31 cellular contexts compared by ENCODE assay signal in genomic region chr9:68648164-68648563, GRCh38. TPM values are rescaled to one million over a fixed set of nuclear protein-coding genes. Genes with fewer than 3 reads are reported as not detected.
"Had no signal": no experiment of that assay in that cellular context is flagged by ENCODE, and none has a peak within 500 bp of the region (broad histone marks: within the 10 kb centered on the region; RNA-seq: fewer than 3 reads in every experiment).

No MANE protein-coding gene starts in this region.

- H3K27me3 ChIP-seq: esophagus muscularis mucosa, foreskin keratinocyte, gastroesophageal sphincter, right atrium auricular region, thyroid gland, vagina had no signal

- H3K4me3 ChIP-seq: esophagus muscularis mucosa, gastroesophageal sphincter, lung, prostate gland, right atrium auricular region, thyroid gland, vagina had no signal

- H3K36me3 ChIP-seq: esophagus muscularis mucosa, gastroesophageal sphincter, prostate gland, right atrium auricular region, thyroid gland, vagina had no signal

- ATAC-seq: foreskin keratinocyte; gastroesophageal sphincter; left ventricle myocardium superior; naive thymus-derived CD4-positive, alpha-beta T cell; sciatic nerve; stimulated activated naive CD8-positive, alpha-beta T cell treated with anti-CD3 and anti-CD28 coated beads, Interleukin-15, amount 100 ng/mL, for 72 hours had no signal

- H3K36me3 Mint-ChIP-seq: immature natural killer cell; naive thymus-derived CD4-positive, alpha-beta T cell had no signal

- H3K9me3 ChIP-seq: esophagus muscularis mucosa, gastroesophageal sphincter, prostate gland, right atrium auricular region, thyroid gland, vagina had no signal

- H3K27me3 Mint-ChIP-seq: dendritic cell treated with granulocyte-macrophage colony-stimulating factor and Interleukin-4, amounts not matched to agents 40 ng/mL and 50 ng/mL, for 4 days; memory B cell had no signal

- DNase-seq: effector CD8-positive, alpha-beta T cell; endodermal cell; foreskin keratinocyte; glutamatergic neuron; hypothalamus; immature natural killer cell; islet precursor cell; kidney glomerular epithelial cell; left ventricle myocardium superior; naive thymus-derived CD4-positive, alpha-beta T cell; nucleus accumbens; stimulated activated CD4-positive, alpha-beta T cell treated with anti-CD3 and anti-CD28 coated beads, Interleukin-2, amount 100 ng/mL, for 24 hours; stimulated activated CD4-positive, alpha-beta T cell treated with anti-CD3 and anti-CD28 coated beads, Interleukin-4, amount 100 ng/mL, for 24 hours; stimulated activated naive CD8-positive, alpha-beta T cell treated with anti-CD3 and anti-CD28 coated beads, Interleukin-15, amount 100 ng/mL, for 72 hours; thyroid gland; trophoblast cell had no signal

- H3K27ac ChIP-seq: esophagus muscularis mucosa, foreskin keratinocyte, gastroesophageal sphincter, prostate gland, right atrium auricular region, thyroid gland, vagina had no signal

- FAIRE-seq: colon, endothelial cell of umbilical vein had no signal

- H3K4me1 Mint-ChIP-seq: endodermal cell; immature natural killer cell; nephron; stimulated activated effector memory CD8-positive, alpha-beta T cell treated with anti-CD3 and anti-CD28 coated beads, Interleukin-12 subunit alpha, Interleukin-12 subunit beta, amount 100 ng/mL, for 72 hours had no signal

- H3K4me1 ChIP-seq: esophagus muscularis mucosa, foreskin keratinocyte, gastroesophageal sphincter, prostate gland, right atrium auricular region, thyroid gland, vagina had no signal

- H3K4me3 Mint-ChIP-seq: dendritic cell treated with granulocyte-macrophage colony-stimulating factor and Interleukin-4, amounts not matched to agents 40 ng/mL and 50 ng/mL, for 4 days; endodermal cell; immature natural killer cell; memory B cell; naive thymus-derived CD4-positive, alpha-beta T cell; nephron; stimulated activated effector memory CD8-positive, alpha-beta T cell treated with anti-CD3 and anti-CD28 coated beads, Interleukin-12 subunit alpha, Interleukin-12 subunit beta, amount 100 ng/mL, for 72 hours; stimulated activated naive CD8-positive, alpha-beta T cell treated with anti-CD3 and anti-CD28 coated beads, Interleukin-15, amount 100 ng/mL, for 72 hours had no signal

- H3K9me3 Mint-ChIP-seq: dendritic cell treated with granulocyte-macrophage colony-stimulating factor and Interleukin-4, amounts not matched to agents 40 ng/mL and 50 ng/mL, for 4 days; endodermal cell; immature natural killer cell; nephron; stimulated activated effector memory CD8-positive, alpha-beta T cell treated with anti-CD3 and anti-CD28 coated beads, Interleukin-12 subunit alpha, Interleukin-12 subunit beta, amount 100 ng/mL, for 72 hours had no signal

- H3K27ac Mint-ChIP-seq: dendritic cell treated with granulocyte-macrophage colony-stimulating factor and Interleukin-4, amounts not matched to agents 40 ng/mL and 50 ng/mL, for 4 days; endodermal cell; immature natural killer cell; naive thymus-derived CD4-positive, alpha-beta T cell; nephron; stimulated activated effector memory CD8-positive, alpha-beta T cell treated with anti-CD3 and anti-CD28 coated beads, Interleukin-12 subunit alpha, Interleukin-12 subunit beta, amount 100 ng/mL, for 72 hours; stimulated activated naive CD8-positive, alpha-beta T cell treated with anti-CD3 and anti-CD28 coated beads, Interleukin-15, amount 100 ng/mL, for 72 hours had no signal

RNA-seq across cellular contexts. Expression of gene PIP5K1B, which starts 56.9 kb away (rescaled TPM):
- total RNA-seq: epithelial cell of proximal tubule, osteocyte had no signal
- polyA plus RNA-seq: endothelial cell of umbilical vein, foreskin keratinocyte, immature natural killer cell had no signal
